Comparison of ENCODE assay signal across 19 cellular contexts in the genomic region with DNA sequence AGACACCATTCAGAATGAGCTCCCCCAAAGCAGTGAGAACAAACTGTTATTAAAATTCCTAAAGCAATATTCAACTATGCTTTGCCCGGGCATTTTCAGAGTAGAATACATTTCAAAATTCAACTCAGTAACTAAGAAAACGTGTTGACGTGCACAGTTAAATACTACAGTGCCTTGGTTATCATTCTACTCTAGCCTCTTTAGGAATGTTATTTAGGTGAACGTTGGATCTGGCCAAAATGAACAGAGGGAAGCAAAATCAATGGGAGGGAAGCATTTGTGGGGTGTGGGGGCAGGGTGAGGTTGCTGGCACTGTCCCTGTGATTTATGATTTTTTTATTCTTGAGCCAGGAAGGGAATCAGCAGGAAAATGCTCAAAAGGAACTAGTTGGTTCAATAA.
"Had no signal": no experiment of that assay in that cellular context is flagged by ENCODE, and none has a peak within 500 bp of the region (broad histone marks: within the 10 kb centered on the region; RNA-seq: fewer than 3 reads in every experiment).

No MANE protein-coding gene starts in this region.

- H3K27me3 Mint-ChIP-seq: activated naive CD4-positive, alpha-beta T cell treated with anti-CD3 and anti-CD28 coated beads, Interleukin-2, amount 50 U/mL, for 24 hours had no signal

- DNase-seq: activated CD4-positive, alpha-beta T cell treated with anti-CD3 and anti-CD28 coated beads, Interleukin-2, amount 50 U/mL, for 1 hour; activated CD8-positive, alpha-beta memory T cell treated with anti-CD3 and anti-CD28 coated beads for 24 hours; activated CD8-positive, alpha-beta memory T cell treated with anti-CD3 and anti-CD28 coated beads, Interleukin-2, amount 50 U/mL, for 48 hours; activated gamma-delta T cell; activated T-cell treated with anti-CD3 and anti-CD28 coated beads, Interleukin-2, amount 50 U/mL, for 72 hours; amniotic stem cell; body of pancreas; caudate nucleus; cortex of kidney; gastrocnemius medialis; head of caudate nucleus; stimulated activated naive CD4-positive, alpha-beta T cell; T-helper 1 cell; T1000; thyroid gland had no signal

- H3K9me3 ChIP-seq: body of pancreas, gastrocnemius medialis, neutrophil, thyroid gland had no signal

- ATAC-seq: activated T-cell treated with anti-CD3 and anti-CD28 coated beads, Interleukin-2, amount 50 U/mL, for 72 hours; body of pancreas; esophagus mucosa; gastrocnemius medialis had no signal

- H3K27ac ChIP-seq: body of pancreas, gastrocnemius medialis, neutrophil, SK-N-MC, thyroid gland had no signal

- H3K4me3 Mint-ChIP-seq: activated naive CD4-positive, alpha-beta T cell treated with anti-CD3 and anti-CD28 coated beads, Interleukin-2, amount 50 U/mL, for 24 hours had no signal

- H3K4me3 ChIP-seq: body of pancreas, gastrocnemius medialis, SK-N-MC, thyroid gland had no signal

- H3K36me3 ChIP-seq: gastrocnemius medialis, thyroid gland had no signal

- H3K4me1 ChIP-seq: body of pancreas had no signal

- H3K27me3 ChIP-seq: body of pancreas, gastrocnemius medialis, neutrophil, thyroid gland had no signal
